8 cellular contexts compared by ENCODE assay signal in genomic region chr18:11752116-11752911, GRCh38.
DNase-seq lines count a peak whose midpoint lies in the region; ATAC-seq and TF ChIP-seq lines count a peak whose summit lies in the region.

No MANE protein-coding gene starts in this region.

- no peak for ATAC-seq in HG03457 (IDR thresholded peaks at IDR 0.05; ENCODE audit: unreplicated experiment)

- DNase-seq in GM19238 (ENCODE audit: insufficient read length, low spot score) = peak; percentile 47
- peak; percentile 40 for DNase-seq in RWPE1 (ENCODE audit: low spot score)
- peak; percentile 48 for DNase-seq in fibroblast of mammary gland (ENCODE audit: low read depth)
- no peak for DNase-seq in progenitor cell of endocrine pancreas (ENCODE audit: low spot score, unreplicated experiment)
- no peak for DNase-seq in NCI-H2081 treated with DMSO at 0.1 percent for 48 hours (lab: John Stamatoyannopoulos, UW)
- DNase-seq in effector CD4-positive, alpha-beta T cell = no peak
- no peak for DNase-seq in stimulated activated CD4-positive, alpha-beta T cell treated with anti-CD3 and anti-CD28 coated beads, Interleukin-12 subunit alpha, Interleukin-12 subunit beta, amount 100 ng/mL, for 4 hours

- no peak overlapping the region for H3K27ac ChIP-seq in RWPE1

- H3K4me3 Mint-ChIP-seq in progenitor cell of endocrine pancreas (ENCODE audit: low read depth) = peak overlapping the region; percentile 64

- POLR2A ChIA-PET in RWPE1 (lab: Yijun Ruan, JAX; ENCODE audit: low non-redundant PET) = no interaction called here

- peaks cover 4% of the 10 kb centered on the region for H3K9me3 Mint-ChIP-seq in progenitor cell of endocrine pancreas (ENCODE audit: low read depth)

- H3K27ac Mint-ChIP-seq in progenitor cell of endocrine pancreas = no peak overlapping the region

- H3K4me1 Mint-ChIP-seq in progenitor cell of endocrine pancreas (ENCODE audit: low read depth) = peaks cover 7% of the 10 kb centered on the region

- TF ChIP-seq CTCF in RWPE1 (conservative IDR thresholded peaks at IDR 0.05; ENCODE audit: low read depth) = no peak
- TF ChIP-seq CTCF in fibroblast of mammary gland (conservative IDR thresholded peaks at IDR 0.05; ENCODE audit: control insufficient read depth, insufficient read depth, low read depth, low read length) = no peak
- TF ChIP-seq CTCF in progenitor cell of endocrine pancreas (IDR thresholded peaks at IDR 0.05; ENCODE audit: unreplicated experiment) = no peak

- no peak overlapping the region for H3K4me3 ChIP-seq in fibroblast of mammary gland (ENCODE audit: control insufficient read depth, low read depth, low read length)

- CTCF ChIA-PET in RWPE1 (lab: Yijun Ruan, JAX) = interaction anchor here (0.6 to 0.7 kb wide), 2 partner anchors 11 to 641 kb away, joined by 3 read pairs; no protein-coding TSS in a partner anchor

- peaks cover 3% of the 10 kb centered on the region for H3K36me3 Mint-ChIP-seq in progenitor cell of endocrine pancreas (ENCODE audit: insufficient read depth)

- H3K27me3 Mint-ChIP-seq in progenitor cell of endocrine pancreas = peaks cover 46% of the 10 kb centered on the region

Comparison
In these comparisons a context has a peak if more than half of its experiments do, and no peak if none do; other contexts are left out.
1. DNase-seq: peak in GM19238 (single experiment), RWPE1 (single experiment) and fibroblast of mammary gland (single experiment); none in progenitor cell of endocrine pancreas (single experiment), NCI-H2081 treated with DMSO at 0.1 percent for 48 hours (single experiment), effector CD4-positive, alpha-beta T cell (single experiment) and stimulated activated CD4-positive, alpha-beta T cell treated with anti-CD3 and anti-CD28 coated beads, Interleukin-12 subunit alpha, Interleukin-12 subunit beta, amount 100 ng/mL, for 4 hours (single experiment).